8 cellular contexts compared by ENCODE assay signal in genomic region chr3:50154476-50154839, GRCh38. TPM values are rescaled to one million over a fixed set of nuclear protein-coding genes. Genes with fewer than 3 reads are reported as not detected.
A peak's percentile ranks its signal among the peaks of the same experiment; 100 is the strongest.
DNase-seq lines count a peak whose midpoint lies in the region; ATAC-seq lines count a peak whose summit lies in the region.

No MANE protein-coding gene starts in this region.

- no peaks in the 10 kb centered on the region for H3K9me3 ChIP-seq in BLaER1

- H3K4me1 ChIP-seq in BLaER1 = peaks cover 45% of the 10 kb centered on the region

- peaks cover 11% of the 10 kb centered on the region for H3K27me3 ChIP-seq in BLaER1

- peak overlapping the region; percentile 79 for H3K4me3 ChIP-seq in BLaER1

- peak overlapping the region; percentile 80 to 91 (median 84) for H3K4me3 Mint-ChIP-seq in naive B cell

- H3K27ac ChIP-seq in BLaER1 = no peak overlapping the region

- peak overlapping the region; percentile 95 for H3K4me2 ChIP-seq in BLaER1

- H3K27ac Mint-ChIP-seq in naive B cell = peak overlapping the region in 1 of 6 donors; percentile 77

- peaks cover 7% of the 10 kb centered on the region; the same call in 1 of the 2 replicates for H3K36me3 ChIP-seq in BLaER1

- ATAC-seq in GM19324 (IDR thresholded peaks at IDR 0.05; ENCODE audit: low FRiP score, unreplicated experiment) (peak; percentile 18), naive B cell (ENCODE audit: low read depth in 2 of 2) (peak; percentile 37 to 44), GM18870 (IDR thresholded peaks at IDR 0.05; ENCODE audit: unreplicated experiment) (no peak)

- DNase-seq in HuH-7 (ENCODE audit: low spot score) (peak; percentile 73), cerebellar cortex (ENCODE audit: low spot score) (peak; percentile 23), naive B cell (no peak), OCI-M2 (lab: John Stamatoyannopoulos, UW; ENCODE audit: unreplicated experiment) (no peak), glomerular visceral epithelial cell (ENCODE audit: extremely low spot score) (no peak)

- no peaks in the 10 kb centered on the region for H3K9me3 Mint-ChIP-seq in naive B cell

- H3K9ac ChIP-seq in BLaER1 = no peak overlapping the region

- H3K27me3 Mint-ChIP-seq in naive B cell = peaks cover 22 to 63% (median 52%) of the 10 kb centered on the region in 3 donors

- H3K4me1 Mint-ChIP-seq in naive B cell = peaks cover 15 to 22% (median 21%) of the 10 kb centered on the region in 3 donors

- H4K20me1 ChIP-seq in BLaER1 = peaks cover 33% of the 10 kb centered on the region

- H3K36me3 Mint-ChIP-seq in naive B cell = no peaks in the 10 kb centered on the region

RNA-seq across cellular contexts. Expression of gene SEMA3F, which starts 0.7 kb away (rescaled TPM):
- polyA plus RNA-seq in naive B cell (ENCODE audit: low read depth in 6 of 6) = not detected

RNA-seq across cellular contexts. Expression of gene GNAT1, which starts 37.0 kb away (rescaled TPM):
- not detected for polyA plus RNA-seq in naive B cell (ENCODE audit: low read depth in 6 of 6)

RNA-seq across cellular contexts. Expression of gene SLC38A3, which starts 50.6 kb away (rescaled TPM):
- polyA plus RNA-seq in naive B cell (ENCODE audit: low read depth in 6 of 6) = not detected

Comparison
In these comparisons a context has a peak if more than half of its experiments do, and no peak if none do; other contexts are left out.
1. DNase-seq: peak in HuH-7 (single experiment) and cerebellar cortex (single experiment); none in naive B cell (single experiment), OCI-M2 (single experiment) and glomerular visceral epithelial cell (single experiment).